In the genomic region with DNA sequence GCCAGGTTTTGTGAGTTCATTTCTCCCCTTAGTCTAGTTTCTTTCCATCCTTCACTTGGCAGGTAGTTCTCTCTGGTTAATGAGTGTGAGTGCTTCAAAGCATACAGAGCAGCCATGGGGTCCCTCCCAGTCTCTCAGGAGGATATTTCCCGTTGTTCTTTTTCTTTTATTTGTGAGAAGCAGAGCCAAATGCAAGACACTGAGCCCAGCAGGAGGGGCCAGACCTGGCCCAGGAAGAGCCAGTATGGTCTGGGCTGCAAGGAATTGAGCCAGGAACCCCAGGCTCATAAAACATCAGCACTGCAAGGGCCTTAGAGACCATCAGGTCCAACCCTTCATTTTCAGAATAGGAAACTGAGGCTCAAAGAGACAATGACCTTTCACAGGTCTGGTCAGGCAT, we compare ENCODE assay signal across 17 cellular contexts. TPM values are rescaled to one million over a fixed set of nuclear protein-coding genes. Genes with fewer than 3 reads are reported as not detected.
DNase-seq lines count a peak whose midpoint lies in the region; ATAC-seq and TF ChIP-seq lines count a peak whose summit lies in the region.
"Had no signal": no experiment of that assay in that cellular context is flagged by ENCODE, and none has a peak within 500 bp of the region (broad histone marks: within the 10 kb centered on the region; RNA-seq: fewer than 3 reads in every experiment).

No MANE protein-coding gene starts in this region.

- H3K9me3 ChIP-seq in MG63 (0 out of 2 replicates have a peak, but pooled peaks cover 2% of the 10 kb centered on the region), endodermal cell (ENCODE audit: control insufficient read depth, low read length) (no peaks in the 10 kb centered on the region), tibial nerve (no peaks in the 10 kb centered on the region)
- H3K9me3 ChIP-seq: Caco-2 had no signal

- peak; percentile 86 for ATAC-seq in GM23338
- ATAC-seq: K562 had no signal

- no peaks in the 10 kb centered on the region for H4K20me1 ChIP-seq in GM23338 (replicated peaks; ENCODE audit: insufficient read depth)

- no peak overlapping the region for H3K4me2 ChIP-seq in GM23338

- no peaks in the 10 kb centered on the region for H3K36me3 ChIP-seq in GM23338 (ENCODE audit: insufficient read depth)
- H3K36me3 ChIP-seq in MG63: no peaks in the 10 kb centered on the region
- peaks cover 13% of the 10 kb centered on the region for H3K36me3 ChIP-seq in endodermal cell (ENCODE audit: control insufficient read depth, insufficient read depth, low read length)
- H3K36me3 ChIP-seq in tibial nerve: no peaks in the 10 kb centered on the region

- peaks cover 4% of the 10 kb centered on the region; the same call in 2 of the 3 replicates for H3K4me1 Mint-ChIP-seq in GM23338
- peaks cover 27% of the 10 kb centered on the region for H3K4me1 Mint-ChIP-seq in endodermal cell
- H3K4me1 Mint-ChIP-seq in nephron: peaks cover 40% of the 10 kb centered on the region

- H3K27ac ChIP-seq in GM23338 (ENCODE audit: low read depth) (no peak overlapping the region), endodermal cell (ENCODE audit: low read depth, low read length) (no peak overlapping the region), tibial nerve (peak overlapping the region in 1 of 4 donors; percentile 50)
- H3K27ac ChIP-seq: C4-2B, HL-60 had no signal

- H3K4me3 ChIP-seq in GM23338 (no peak overlapping the region), MG63 (no peak overlapping the region), endodermal cell (ENCODE audit: low read length) (no peak overlapping the region), tibial nerve (no peak overlapping the region)
- H3K4me3 ChIP-seq: K562 had no signal

- H3K4me3 Mint-ChIP-seq in GM23338 (no peak overlapping the region), endodermal cell (no peak overlapping the region), nephron (no peak overlapping the region)
- H3K4me3 Mint-ChIP-seq: CD4-positive, alpha-beta T cell; HFFc6 had no signal

- H3K4me1 ChIP-seq in GM23338 (ENCODE audit: insufficient read depth): no peaks in the 10 kb centered on the region
- H3K4me1 ChIP-seq in endodermal cell (ENCODE audit: control insufficient read depth, insufficient read depth, low read length): peaks cover 3% of the 10 kb centered on the region
- peaks cover 0 to 37% (median 0%) of the 10 kb centered on the region in 4 donors for H3K4me1 ChIP-seq in tibial nerve

- no peak overlapping the region for H3K9ac ChIP-seq in endodermal cell (ENCODE audit: extremely low read depth, low read length, poor library complexity, severe bottlenecking)

- H2AFZ ChIP-seq in GM23338: no peak overlapping the region; the same call in 1 of the 2 replicates

- 17 to 48% methylated on average over 1 of the region's 1 CpG for WGBS in endodermal cell (ENCODE audit: insufficient coverage in 1 of 2, insufficient read length in 1 of 2), 2 experiments
- 0 to 5% methylated on average over 1 of the region's 1 CpG for WGBS in tibial nerve, 2 donors

- H3K27me3 Mint-ChIP-seq in GM23338 (ENCODE audit: insufficient read depth, low read depth, poor library complexity): no peaks in the 10 kb centered on the region
- no peaks in the 10 kb centered on the region for H3K27me3 Mint-ChIP-seq in endodermal cell (ENCODE audit: insufficient read depth)
- H3K27me3 Mint-ChIP-seq in nephron (ENCODE audit: low read depth): no peaks in the 10 kb centered on the region

- H3K36me3 Mint-ChIP-seq in GM23338 (ENCODE audit: low read depth) (no peaks in the 10 kb centered on the region), endodermal cell (ENCODE audit: low read depth) (peaks cover 4% of the 10 kb centered on the region), nephron (ENCODE audit: low read depth) (no peaks in the 10 kb centered on the region)

- H3K27me3 ChIP-seq in GM23338 (ENCODE audit: insufficient read depth) (no peaks in the 10 kb centered on the region), MG63 (no peaks in the 10 kb centered on the region), endodermal cell (ENCODE audit: control insufficient read depth, insufficient read depth, low read length, poor library complexity, severe bottlenecking) (no peaks in the 10 kb centered on the region), tibial nerve (no peaks in the 10 kb centered on the region)

- no peaks in the 10 kb centered on the region for H3K9me2 ChIP-seq in GM23338 (ENCODE audit: insufficient read depth)

- H3K27ac Mint-ChIP-seq in GM23338 (no peak overlapping the region), endodermal cell (no peak overlapping the region), nephron (peak overlapping the region in 2 of 3 experiments; percentile 71 to 74)
- H3K27ac Mint-ChIP-seq: CD4-positive, alpha-beta T cell; HFFc6 had no signal

- no peaks in the 10 kb centered on the region for H3K79me2 ChIP-seq in GM23338 (replicated peaks; ENCODE audit: insufficient read depth)

- H3F3A ChIP-seq in GM23338 (replicated peaks; ENCODE audit: low read depth): no peaks in the 10 kb centered on the region

- H3K9me3 Mint-ChIP-seq in GM23338 (no peaks in the 10 kb centered on the region), endodermal cell (no peaks in the 10 kb centered on the region), nephron (no peaks in the 10 kb centered on the region)
- H3K9me3 Mint-ChIP-seq: CD4-positive, alpha-beta T cell; HFFc6 had no signal

- TF ChIP-seq POLR2A in tibial nerve (IDR thresholded peaks at IDR 0.05): no peak

- DNase-seq in GM23338 (ENCODE audit: low spot score): peak; percentile 26
- DNase-seq in MG63: peak; percentile 3
- peak; percentile 60 for DNase-seq in endodermal cell
- no peak for DNase-seq in cerebellum (ENCODE audit: low spot score)
- DNase-seq in UCSD-AML1 (lab: John Stamatoyannopoulos, UW; ENCODE audit: unreplicated experiment): no peak
- no peak for DNase-seq in tibial nerve (ENCODE audit: low spot score in 2 of 2)
- DNase-seq: AML-193; Caco-2; CD4-positive, alpha-beta T cell; GDM1; HCEC 1CT; HFFc6; IMR-90 had no signal

- no peak for TF ChIP-seq EP300 in tibial nerve (IDR thresholded peaks at IDR 0.05)

- no peak for TF ChIP-seq CTCF in GM23338 (conservative IDR thresholded peaks at IDR 0.05; ENCODE audit: low read depth in 2 of 2)
- TF ChIP-seq CTCF in endodermal cell (conservative IDR thresholded peaks at IDR 0.05): no peak
- no peak for TF ChIP-seq CTCF in nephron (IDR thresholded peaks at IDR 0.05; ENCODE audit: unreplicated experiment in 3 of 3)
- TF ChIP-seq CTCF in tibial nerve (IDR thresholded peaks at IDR 0.05): no peak

TF ChIP-seq in GM23338, 12 proteins besides CTCF, POLR2A, EP300 and RAD21 (continues in another document):
- TF ChIP-seq EZH2phosphoT487 (IDR thresholded peaks at IDR 0.05; ENCODE audit: unreplicated experiment): no peak
- TF ChIP-seq ZNF114 (CRISPR knock-in tag; IDR thresholded peaks at IDR 0.05): no peak

RNA-seq across cellular contexts. Expression of gene PLCE1, which starts 52.4 kb away (rescaled TPM):
- total RNA-seq in GM23338 (2014; rRNA removed; shearing (Covaris generic)): 0.08 and 0.10 TPM in 2 replicates
- 0.49 and 0.58 TPM in 2 replicates for polyA plus RNA-seq in GM23338 (2016; fragmentation: Nextera tagmentation; extraction: Ambion mirVana)
- total RNA-seq in MG63 (2014; rRNA removed; shearing (Covaris generic); ENCODE audit: low replicate concordance): 1.5 and 3.9 TPM in 2 replicates
- total RNA-seq in endodermal cell (10 to 100 TPM; 13.1 to 14.3 TPM), cerebellum (15.0 TPM), tibial nerve (10 to 100 TPM; 16.3 to 30.6 (median 22.7) TPM)
- polyA plus RNA-seq in endodermal cell (2013, experiment 1 of 2): 4.5 TPM
- 6.2 TPM for polyA plus RNA-seq in endodermal cell (2013, experiment 2 of 2)

Comparison
In these comparisons a context has a peak if more than half of its experiments do, and no peak if none do; other contexts are left out.
1. DNase-seq: peak in GM23338 (single experiment), MG63 (single experiment) and endodermal cell (single experiment); none in cerebellum (single experiment), UCSD-AML1 (single experiment) and tibial nerve (0 of 2).
2. H3K27ac Mint-ChIP-seq: peak in nephron (2 of 3); none in GM23338 (single experiment) and endodermal cell (single experiment).